12 cellular contexts compared by ENCODE assay signal in the genomic region with DNA sequence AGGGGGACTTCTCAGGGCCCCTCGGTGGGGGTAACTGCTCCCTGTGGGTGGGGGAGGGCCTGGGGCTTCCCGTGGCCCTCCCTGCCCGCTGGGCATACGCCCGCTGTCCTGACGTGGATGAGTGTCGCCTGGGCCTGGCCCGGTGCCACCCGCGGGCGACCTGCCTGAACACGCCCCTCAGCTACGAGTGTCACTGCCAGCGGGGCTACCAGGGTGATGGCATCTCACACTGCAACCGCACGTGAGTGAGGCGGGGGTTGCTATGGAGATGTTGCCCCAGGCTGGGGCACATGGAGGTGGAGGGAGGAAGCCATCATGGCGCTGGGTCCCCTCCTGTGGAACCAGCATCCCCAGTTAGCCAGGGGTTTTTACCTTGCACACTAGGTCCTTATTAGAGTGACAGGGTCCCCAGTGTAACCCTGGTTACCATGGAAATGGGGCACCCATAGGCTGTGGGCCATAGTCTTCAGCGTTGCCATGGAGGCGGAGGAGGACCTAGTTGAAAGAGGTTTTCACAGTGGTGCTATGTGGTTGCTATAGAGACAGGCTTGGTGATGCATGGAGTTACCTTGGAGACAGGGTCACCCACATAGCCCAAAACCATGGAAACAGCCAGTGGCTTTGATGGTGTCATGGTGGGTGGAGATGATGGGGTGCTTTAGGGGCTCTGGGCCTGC. TPM values are rescaled to one million over a fixed set of nuclear protein-coding genes. Genes with fewer than 3 reads are reported as not detected.
DNase-seq lines count a peak whose midpoint lies in the region; ATAC-seq lines count a peak whose summit lies in the region.
"Had no signal": no experiment of that assay in that cellular context is flagged by ENCODE, and none has a peak within 500 bp of the region (broad histone marks: within the 10 kb centered on the region; RNA-seq: fewer than 3 reads in every experiment).

No MANE protein-coding gene starts in this region.

- H3K4me3 Mint-ChIP-seq in activated naive CD8-positive, alpha-beta T cell treated with anti-CD3 and anti-CD28 coated beads, Interleukin-2, amount 50 U/mL, for 24 hours = no peak overlapping the region
- no peak overlapping the region for H3K4me3 Mint-ChIP-seq in naive thymus-derived CD4-positive, alpha-beta T cell

- no peak overlapping the region for H3K4me3 ChIP-seq in Jurkat, Clone E6-1 (ENCODE audit: low read length)
- no peak overlapping the region for H3K4me3 ChIP-seq in naive thymus-derived CD4-positive, alpha-beta T cell (ENCODE audit: low read length)
- H3K4me3 ChIP-seq: smooth muscle cell had no signal

- no peak overlapping the region for H3K27ac Mint-ChIP-seq in activated naive CD8-positive, alpha-beta T cell treated with anti-CD3 and anti-CD28 coated beads, Interleukin-2, amount 50 U/mL, for 24 hours
- H3K27ac Mint-ChIP-seq in naive thymus-derived CD4-positive, alpha-beta T cell = no peak overlapping the region

- POLR2A ChIA-PET in naive thymus-derived CD4-positive, alpha-beta T cell (lab: Charles Lee) = no interaction called here

- H3K9me3 Mint-ChIP-seq in activated naive CD8-positive, alpha-beta T cell treated with anti-CD3 and anti-CD28 coated beads, Interleukin-2, amount 50 U/mL, for 24 hours = no peaks in the 10 kb centered on the region
- H3K9me3 Mint-ChIP-seq in naive thymus-derived CD4-positive, alpha-beta T cell = no peaks in the 10 kb centered on the region
- H3K9me3 Mint-ChIP-seq: immature natural killer cell had no signal

- peak; percentile 83 for ATAC-seq in activated naive CD8-positive, alpha-beta T cell treated with anti-CD3 and anti-CD28 coated beads, Interleukin-2, amount 50 U/mL, for 24 hours
- peak; percentile 50 for ATAC-seq in naive thymus-derived CD4-positive, alpha-beta T cell
- ATAC-seq in HG02610 (IDR thresholded peaks at IDR 0.05; ENCODE audit: unreplicated experiment) = no peak
- no peak for ATAC-seq in HG03378 (IDR thresholded peaks at IDR 0.05; ENCODE audit: unreplicated experiment)

- H3K9me3 ChIP-seq in naive thymus-derived CD4-positive, alpha-beta T cell (ENCODE audit: control insufficient read depth in 2 of 3, low read length in 3 of 3) = no peaks in the 10 kb centered on the region

- intact Hi-C loops in naive thymus-derived CD4-positive, alpha-beta T cell (cut with micrococcal nuclease) = no loop called here

- H3K4me1 Mint-ChIP-seq in activated naive CD8-positive, alpha-beta T cell treated with anti-CD3 and anti-CD28 coated beads, Interleukin-2, amount 50 U/mL, for 24 hours = peaks cover 4% of the 10 kb centered on the region
- peaks cover 0 to 8% (median 0%) of the 10 kb centered on the region in 7 donors for H3K4me1 Mint-ChIP-seq in naive thymus-derived CD4-positive, alpha-beta T cell

- CTCF ChIA-PET in naive thymus-derived CD4-positive, alpha-beta T cell (lab: Charles Lee) = no interaction called here

- peaks cover 0 to 19% (median 0%) of the 10 kb centered on the region in 3 experiments for H3K36me3 ChIP-seq in naive thymus-derived CD4-positive, alpha-beta T cell (ENCODE audit: control insufficient read depth in 2 of 3, insufficient read depth in 3 of 3, low read length in 3 of 3)

- H3K27me3 ChIP-seq in naive thymus-derived CD4-positive, alpha-beta T cell (ENCODE audit: control insufficient read depth in 2 of 2, insufficient read depth in 2 of 2, low read length in 2 of 2) = no peaks in the 10 kb centered on the region

- H3K4me1 ChIP-seq in naive thymus-derived CD4-positive, alpha-beta T cell (ENCODE audit: control insufficient read depth in 2 of 2, insufficient read depth in 2 of 2, low read length in 2 of 2) = no peaks in the 10 kb centered on the region

- no peaks in the 10 kb centered on the region for H3K36me3 Mint-ChIP-seq in activated naive CD8-positive, alpha-beta T cell treated with anti-CD3 and anti-CD28 coated beads, Interleukin-2, amount 50 U/mL, for 24 hours (ENCODE audit: low read depth)
- peaks cover 0 to 17% (median 8%) of the 10 kb centered on the region in 5 donors for H3K36me3 Mint-ChIP-seq in naive thymus-derived CD4-positive, alpha-beta T cell

- no peaks in the 10 kb centered on the region for H3K27me3 Mint-ChIP-seq in activated naive CD8-positive, alpha-beta T cell treated with anti-CD3 and anti-CD28 coated beads, Interleukin-2, amount 50 U/mL, for 24 hours
- H3K27me3 Mint-ChIP-seq in naive thymus-derived CD4-positive, alpha-beta T cell = no peaks in the 10 kb centered on the region

- DNase-seq in EH (ENCODE audit: low read depth) (peak; percentile 21), EL (no peak), HuH-7.5 (ENCODE audit: low spot score) (no peak)
- peak; percentile 30 for DNase-seq in Jurkat, Clone E6-1 (ENCODE audit: low read depth, low spot score)
- DNase-seq in activated naive CD8-positive, alpha-beta T cell treated with anti-CD3 and anti-CD28 coated beads, Interleukin-2, amount 50 U/mL, for 24 hours = peak; percentile 16
- no peak for DNase-seq in naive thymus-derived CD4-positive, alpha-beta T cell
- DNase-seq: cerebellar nuclear complex, immature natural killer cell, NCI-H187 treated with DMSO at 0.1 percent for 48 hours had no signal

- no peak overlapping the region for H3K27ac ChIP-seq in naive thymus-derived CD4-positive, alpha-beta T cell (ENCODE audit: low read depth, low read length)

RNA-seq across cellular contexts. Expression of a gene that starts 26.9 kb away (rescaled TPM):
- 2.1 TPM for polyA plus RNA-seq in Jurkat, Clone E6-1 (2012; ENCODE audit: insufficient read depth, insufficient read length)
- 1 to 10 TPM; 6.7 to 9.3 (median 8.6) TPM for total RNA-seq in naive thymus-derived CD4-positive, alpha-beta T cell
- under 1 TPM; 0.40 TPM for polyA plus RNA-seq in naive thymus-derived CD4-positive, alpha-beta T cell

RNA-seq across cellular contexts. Expression of a gene that starts 37.7 kb away (rescaled TPM):
- 7.0 TPM for polyA plus RNA-seq in Jurkat, Clone E6-1 (2012; ENCODE audit: insufficient read depth, insufficient read length)
- total RNA-seq in naive thymus-derived CD4-positive, alpha-beta T cell = under 1 TPM in 1 of 5 experiments, not detected in 4; 0.75 TPM
- polyA plus RNA-seq in naive thymus-derived CD4-positive, alpha-beta T cell = under 1 TPM in 1 of 2 donors, not detected in 1; 0.52 TPM

RNA-seq across cellular contexts. Expression of a gene that starts 39.2 kb away (rescaled TPM):
- 2.8 TPM for polyA plus RNA-seq in Jurkat, Clone E6-1 (2012; ENCODE audit: insufficient read depth, insufficient read length)
- total RNA-seq in naive thymus-derived CD4-positive, alpha-beta T cell = not detected
- not detected for polyA plus RNA-seq in naive thymus-derived CD4-positive, alpha-beta T cell
- total RNA-seq: smooth muscle cell had no signal
- polyA plus RNA-seq: immature natural killer cell had no signal

RNA-seq across cellular contexts. Expression of a gene that starts 49.9 kb away (rescaled TPM):
- 247 TPM for polyA plus RNA-seq in Jurkat, Clone E6-1 (2012; ENCODE audit: insufficient read depth, insufficient read length)
- total RNA-seq in naive thymus-derived CD4-positive, alpha-beta T cell = 10 to 100 TPM; 11.7 to 36.9 (median 16.9) TPM
- 10 to 100 TPM; 52.6 to 73.4 TPM for polyA plus RNA-seq in naive thymus-derived CD4-positive, alpha-beta T cell

RNA-seq across cellular contexts. Expression of a gene that starts 50.4 kb away (rescaled TPM):
- 0.87 TPM for polyA plus RNA-seq in Jurkat, Clone E6-1 (2012; ENCODE audit: insufficient read depth, insufficient read length)
- total RNA-seq in naive thymus-derived CD4-positive, alpha-beta T cell = under 1 TPM in 4 of 5 experiments, not detected in 1; 0.32 to 0.68 (median 0.38) TPM
- polyA plus RNA-seq in naive thymus-derived CD4-positive, alpha-beta T cell = under 1 TPM; 0.48 to 0.61 TPM

Comparison
In these comparisons a context has a peak if more than half of its experiments do, and no peak if none do; other contexts are left out.
1. DNase-seq: peak in EH (single experiment), Jurkat, Clone E6-1 (single experiment) and activated naive CD8-positive, alpha-beta T cell treated with anti-CD3 and anti-CD28 coated beads, Interleukin-2, amount 50 U/mL, for 24 hours (single experiment); none in naive thymus-derived CD4-positive, alpha-beta T cell (0 of 9), EL (single experiment) and HuH-7.5 (single experiment).
2. ATAC-seq: peak in activated naive CD8-positive, alpha-beta T cell treated with anti-CD3 and anti-CD28 coated beads, Interleukin-2, amount 50 U/mL, for 24 hours (single experiment) and naive thymus-derived CD4-positive, alpha-beta T cell (single experiment); none in HG02610 (single experiment) and HG03378 (single experiment).